In genomic region chr10:50347394-50347802, GRCh38 we compare ENCODE assay signal across 12 cellular contexts.
DNase-seq lines count a peak whose midpoint lies in the region; ATAC-seq and TF ChIP-seq lines count a peak whose summit lies in the region.
"Had no signal": no experiment of that assay in that cellular context is flagged by ENCODE, and none has a peak within 500 bp of the region (broad histone marks: within the 10 kb centered on the region; RNA-seq: fewer than 3 reads in every experiment).

No MANE protein-coding gene starts in this region.

- H3K36me3 ChIP-seq in gastroesophageal sphincter (peaks cover 0 to 19% of the 10 kb centered on the region in 2 donors), adrenal gland (replicated peaks in 1 of 2) (peaks cover 0 to 7% of the 10 kb centered on the region in 2 donors), heart right ventricle (peaks cover 0 to 19% (median 13%) of the 10 kb centered on the region in 9 donors)

- H3K27me3 ChIP-seq in gastroesophageal sphincter (no peaks in the 10 kb centered on the region), adrenal gland (no peaks in the 10 kb centered on the region), heart right ventricle (no peaks in the 10 kb centered on the region)
- H3K27me3 ChIP-seq: SJSA1, spleen, upper lobe of left lung had no signal

- DNase-seq in activated naive CD4-positive, alpha-beta T cell treated with anti-CD3 and anti-CD28 coated beads for 36 hours: peak; percentile 13
- DNase-seq in activated naive CD4-positive, alpha-beta T cell treated with Interleukin-2 at 50 U/mL for 16 hours: no peak
- peak; percentile 4 for DNase-seq in NB4 (ENCODE audit: low read depth)
- no peak for DNase-seq in adrenal gland
- DNase-seq in heart right ventricle: no peak
- no peak for DNase-seq in midbrain (lab: John Stamatoyannopoulos, UW)
- DNase-seq: spleen, upper lobe of left lung had no signal

- H3K36me3 Mint-ChIP-seq in activated naive CD4-positive, alpha-beta T cell treated with anti-CD3 and anti-CD28 coated beads for 36 hours (ENCODE audit: low read depth): peaks cover 32% of the 10 kb centered on the region

- no peak overlapping the region for H3K4me3 Mint-ChIP-seq in activated naive CD4-positive, alpha-beta T cell treated with anti-CD3 and anti-CD28 coated beads for 36 hours

- H3K9me3 ChIP-seq in gastroesophageal sphincter (no peaks in the 10 kb centered on the region), adrenal gland (replicated peaks in 1 of 3) (peaks cover 0 to 5% (median 0%) of the 10 kb centered on the region in 3 donors), heart right ventricle (peaks cover 0 to 16% (median 5%) of the 10 kb centered on the region in 11 donors)
- H3K9me3 ChIP-seq: upper lobe of left lung had no signal

- no peak for TF ChIP-seq POLR2A in NB4 (IDR thresholded peaks at IDR 0.05; ENCODE audit: extremely low read depth, insufficient read length)
- TF ChIP-seq POLR2A in gastroesophageal sphincter (IDR thresholded peaks at IDR 0.05): no peak
- no peak for TF ChIP-seq POLR2A in adrenal gland (IDR thresholded peaks at IDR 0.05)

- intact Hi-C loops in activated naive CD4-positive, alpha-beta T cell treated with anti-CD3 and anti-CD28 coated beads for 36 hours (cut with micrococcal nuclease): no loop called here
- intact Hi-C loops in adrenal gland (cut with DNase I): no loop called here
- intact Hi-C loops in heart right ventricle (cut with DNase I): no loop called here

- H3K4me1 ChIP-seq in gastroesophageal sphincter (peaks cover 0 to 9% (median 8%) of the 10 kb centered on the region in 3 donors), adrenal gland (replicated peaks in 1 of 2) (peaks cover 10% of the 10 kb centered on the region in 2 donors), heart right ventricle (peaks cover 0 to 26% (median 12%) of the 10 kb centered on the region in 9 donors)
- H3K4me1 ChIP-seq: SJSA1 had no signal

- no peaks in the 10 kb centered on the region for H3K27me3 Mint-ChIP-seq in activated naive CD4-positive, alpha-beta T cell treated with anti-CD3 and anti-CD28 coated beads for 36 hours (ENCODE audit: low read depth)

- TF ChIP-seq CTCF in NB4 (IDR thresholded peaks at IDR 0.05; ENCODE audit: low read depth, low read length) (no peak), gastroesophageal sphincter (IDR thresholded peaks at IDR 0.05) (no peak), adrenal gland (IDR thresholded peaks at IDR 0.05) (no peak), heart right ventricle (IDR thresholded peaks at IDR 0.05) (no peak)

- H3K4me3 ChIP-seq in NB4 (ENCODE audit: low read depth, low read length) (no peak overlapping the region), gastroesophageal sphincter (no peak overlapping the region), adrenal gland (no peak overlapping the region), heart right ventricle (no peak overlapping the region)
- H3K4me3 ChIP-seq: lung, SJSA1, spleen, upper lobe of left lung had no signal

- 44 to 70% methylated on average over 1 of the region's 1 CpG for WGBS in gastroesophageal sphincter (ENCODE audit: low coverage in 1 of 2), 2 donors
- 56 to 80% (median 66%) methylated on average over 1 of the region's 1 CpG for whole genome bisulfite sequencing in adrenal gland, 4 donors
- 67 to 69% methylated on average over 1 of the region's 1 CpG for WGBS in heart right ventricle, 2 donors

- no peak overlapping the region for H3K27ac ChIP-seq in gastroesophageal sphincter
- no peak overlapping the region for H3K27ac ChIP-seq in adrenal gland
- H3K27ac ChIP-seq in heart right ventricle: no peak overlapping the region
- H3K27ac ChIP-seq: SJSA1, spleen, upper lobe of left lung had no signal

- CTCF ChIA-PET in activated naive CD4-positive, alpha-beta T cell treated with anti-CD3 and anti-CD28 coated beads for 36 hours (lab: Charles Lee): no interaction called here

- peaks cover 12% of the 10 kb centered on the region for H3K9me3 Mint-ChIP-seq in activated naive CD4-positive, alpha-beta T cell treated with anti-CD3 and anti-CD28 coated beads for 36 hours

- ATAC-seq in HG02763 (IDR thresholded peaks at IDR 0.05; ENCODE audit: unreplicated experiment) (peak; percentile 81), gastroesophageal sphincter (no peak), heart right ventricle (no peak)

- no peak overlapping the region for H3K27ac Mint-ChIP-seq in activated naive CD4-positive, alpha-beta T cell treated with anti-CD3 and anti-CD28 coated beads for 36 hours

- peaks cover 11% of the 10 kb centered on the region for H3K4me1 Mint-ChIP-seq in activated naive CD4-positive, alpha-beta T cell treated with anti-CD3 and anti-CD28 coated beads for 36 hours (ENCODE audit: low read depth)

- TF ChIP-seq EP300 in gastroesophageal sphincter (IDR thresholded peaks at IDR 0.05): no peak

Comparison
In these comparisons a context has a peak if more than half of its experiments do, and no peak if none do; other contexts are left out.
1. DNase-seq: peak in activated naive CD4-positive, alpha-beta T cell treated with anti-CD3 and anti-CD28 coated beads for 36 hours (single experiment) and NB4 (single experiment); none in activated naive CD4-positive, alpha-beta T cell treated with Interleukin-2 at 50 U/mL for 16 hours (single experiment), adrenal gland (0 of 7), heart right ventricle (0 of 2) and midbrain (single experiment).